Comparison of ENCODE assay signal across 10 cellular contexts in the genomic region with DNA sequence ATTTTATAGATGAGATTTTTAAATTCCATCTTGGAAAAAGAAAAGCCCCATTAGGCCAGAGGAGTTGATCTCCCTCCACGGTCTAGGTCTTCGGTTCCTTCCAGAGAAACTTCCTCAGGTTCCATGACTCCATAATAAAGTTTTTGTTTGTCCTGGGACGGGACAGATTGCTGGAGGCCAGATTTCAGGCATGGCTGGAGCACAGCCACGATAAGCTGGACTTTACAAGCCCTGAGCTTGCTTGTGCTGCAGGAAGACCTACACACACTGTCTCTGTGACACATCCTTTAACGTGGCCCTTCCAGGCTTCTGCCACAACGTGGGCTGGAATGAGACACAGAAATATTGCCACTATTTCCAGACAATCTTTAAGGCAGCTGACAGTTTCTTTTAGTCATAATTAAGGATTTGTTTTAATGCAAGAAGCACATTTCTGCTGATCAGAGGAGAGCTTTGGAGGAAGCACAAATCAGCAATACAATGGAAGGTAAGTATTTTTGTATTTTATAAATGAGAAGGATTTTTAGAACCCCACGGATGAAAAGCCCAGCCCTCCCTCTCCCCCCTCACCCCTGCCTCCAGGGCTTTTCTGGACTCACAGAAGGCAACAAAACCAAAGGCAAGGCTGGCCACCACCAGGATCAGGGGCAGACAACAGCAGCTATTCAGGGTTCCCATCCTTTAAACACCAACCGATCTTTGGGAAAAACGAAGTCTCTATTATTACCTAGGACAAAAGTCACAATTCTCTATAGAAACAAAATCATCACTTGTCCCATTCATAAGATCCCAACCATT. TPM values are rescaled to one million over a fixed set of nuclear protein-coding genes. Genes with fewer than 3 reads are reported as not detected.
DNase-seq lines count a peak whose midpoint lies in the region; ATAC-seq and TF ChIP-seq lines count a peak whose summit lies in the region.
"Had no signal": no experiment of that assay in that cellular context is flagged by ENCODE, and none has a peak within 500 bp of the region (broad histone marks: within the 10 kb centered on the region; RNA-seq: fewer than 3 reads in every experiment).

No MANE protein-coding gene starts in this region.

- H3K79me2 ChIP-seq in hepatocyte: peaks cover 100% of the 10 kb centered on the region

- H3K9me3 ChIP-seq in hepatocyte (ENCODE audit: low read depth): no peaks in the 10 kb centered on the region

- no peaks in the 10 kb centered on the region for H3K27me3 ChIP-seq in hepatocyte

- no peaks in the 10 kb centered on the region for H3K36me3 ChIP-seq in hepatocyte (replicated peaks; ENCODE audit: insufficient read depth, low read depth)

- no peak for ATAC-seq in HG02763 (IDR thresholded peaks at IDR 0.05; ENCODE audit: unreplicated experiment)
- ATAC-seq in HG02981 (IDR thresholded peaks at IDR 0.05; ENCODE audit: unreplicated experiment): no peak

- H2AFZ ChIP-seq in hepatocyte: no peak overlapping the region

- H3K4me2 ChIP-seq in hepatocyte: peak overlapping the region; percentile 87

- WGBS in hepatocyte (ENCODE audit: low lambda C conversion rate, missing lambda C conversion rate): 18% methylated on average over 9 of the region's 9 CpGs

- H3K36me3 Mint-ChIP-seq in brain: peaks cover 14% of the 10 kb centered on the region

- peaks cover 82% of the 10 kb centered on the region for H3K4me1 ChIP-seq in hepatocyte (ENCODE audit: insufficient read depth)

- DNase-seq in ELR (ENCODE audit: low read depth): peak; percentile 68
- DNase-seq in hepatocyte (ENCODE audit: low spot score): peak; percentile 38
- DNase-seq in renal cortical epithelial cell (ENCODE audit: low read depth): peak; percentile 68
- DNase-seq in stimulated activated CD4-positive, alpha-beta T cell treated with anti-CD3 and anti-CD28 coated beads, Interleukin-12 subunit alpha, Interleukin-12 subunit beta, amount 100 ng/mL, for 4 hours: no peak
- no peak for DNase-seq in activated T-cell treated with anti-CD3 and anti-CD28 coated beads for 4 hours
- DNase-seq: GDM1, RPMI8226 had no signal

- H3K4me3 ChIP-seq in hepatocyte: no peak overlapping the region

- H3K4me1 Mint-ChIP-seq in brain: peaks cover 89% of the 10 kb centered on the region

- H3K27ac Mint-ChIP-seq in brain: peak overlapping the region; percentile 71 to 98 (median 88)

- H3K9me2 ChIP-seq in hepatocyte (replicated peaks; ENCODE audit: insufficient read depth): no peaks in the 10 kb centered on the region

- TF ChIP-seq CTCF in brain (conservative IDR thresholded peaks at IDR 0.05) (no peak), hepatocyte (IDR thresholded peaks at IDR 0.05; ENCODE audit: poor library complexity) (no peak)

- H3K9me3 Mint-ChIP-seq in brain: no peaks in the 10 kb centered on the region

- H4K20me1 ChIP-seq in hepatocyte (ENCODE audit: insufficient read depth, poor library complexity, severe bottlenecking): peaks cover 77% of the 10 kb centered on the region

- no peaks in the 10 kb centered on the region for H3K27me3 Mint-ChIP-seq in brain

- H3K4me3 Mint-ChIP-seq in brain: peak overlapping the region; percentile 79 to 99 (median 97)

- peak overlapping the region; percentile 99 for H3K27ac ChIP-seq in hepatocyte

RNA-seq across cellular contexts. Expression of gene CTBP2, which starts 6.5 kb away (rescaled TPM):
- polyA plus RNA-seq in brain (ENCODE audit: insufficient read depth, low read depth, low replicate concordance) (37.8 TPM), hepatocyte (81.0 and 85.3 TPM in 2 replicates)
- total RNA-seq in hepatocyte (61.3 and 61.5 TPM in 2 replicates), renal cortical epithelial cell (89.4 and 109 TPM in 2 replicates)

Comparison
In these comparisons a context has a peak if more than half of its experiments do, and no peak if none do; other contexts are left out.
1. DNase-seq: peak in ELR (single experiment), hepatocyte (single experiment) and renal cortical epithelial cell (single experiment); none in stimulated activated CD4-positive, alpha-beta T cell treated with anti-CD3 and anti-CD28 coated beads, Interleukin-12 subunit alpha, Interleukin-12 subunit beta, amount 100 ng/mL, for 4 hours (single experiment) and activated T-cell treated with anti-CD3 and anti-CD28 coated beads for 4 hours (single experiment).